8 cellular contexts compared by ENCODE assay signal in genomic region chr1:54405894-54406293, GRCh38. TPM values are rescaled to one million over a fixed set of nuclear protein-coding genes. Genes with fewer than 3 reads are reported as not detected.
A peak's percentile ranks its signal among the peaks of the same experiment; 100 is the strongest.
DNase-seq lines count a peak whose midpoint lies in the region; ATAC-seq and TF ChIP-seq lines count a peak whose summit lies in the region.

No MANE protein-coding gene starts in this region.

- H3K4me3 ChIP-seq in BE2C (ENCODE audit: low read depth, low read length) (peak overlapping the region; percentile 31), neural cell (ENCODE audit: low read length) (peak overlapping the region; percentile 100)

- no peaks in the 10 kb centered on the region for H3K9me3 ChIP-seq in BE2C
- no peaks in the 10 kb centered on the region for H3K9me3 ChIP-seq in neural cell (ENCODE audit: low read length)

- DNase-seq in BE2C, result peak; percentile 25
- no peak for DNase-seq in central memory CD8-positive, alpha-beta T cell (ENCODE audit: low spot score in 2 of 2)
- no peak for DNase-seq in COR-L47 (lab: John Stamatoyannopoulos, UW)
- DNase-seq in mucosa of gallbladder (ENCODE audit: low spot score), result no peak

- H3K36me3 Mint-ChIP-seq in central memory CD8-positive, alpha-beta T cell (ENCODE audit: insufficient read depth), result peaks cover 23% of the 10 kb centered on the region

- peaks cover 68% of the 10 kb centered on the region for H3K4me1 Mint-ChIP-seq in central memory CD8-positive, alpha-beta T cell

- H3K27me3 Mint-ChIP-seq in central memory CD8-positive, alpha-beta T cell, result no peaks in the 10 kb centered on the region

- no peak overlapping the region for H3K27ac Mint-ChIP-seq in central memory CD8-positive, alpha-beta T cell (ENCODE audit: low read depth)

- no peaks in the 10 kb centered on the region for H3K9me2 ChIP-seq in neural cell (ENCODE audit: insufficient read depth, low read length)

- H3K36me3 ChIP-seq in BE2C (peaks cover 23% of the 10 kb centered on the region), neural cell (ENCODE audit: insufficient read depth, low read length) (no peaks in the 10 kb centered on the region)

- no peak for TF ChIP-seq CTCF in BE2C (IDR thresholded peaks at IDR 0.05; ENCODE audit: low read depth, low read length)
- no peak for TF ChIP-seq CTCF in neural cell (IDR thresholded peaks at IDR 0.05; ENCODE audit: poor library complexity, severe bottlenecking)

- TF ChIP-seq EP300 in neural cell (conservative IDR thresholded peaks at IDR 0.05; ENCODE audit: poor library complexity, severe bottlenecking), result no peak

- TF ChIP-seq RAD21 in neural cell (conservative IDR thresholded peaks at IDR 0.05), result no peak

- H3K27me3 ChIP-seq in BE2C (no peaks in the 10 kb centered on the region), neural cell (ENCODE audit: insufficient read depth, low read depth, low read length) (no peaks in the 10 kb centered on the region)

- H3K79me2 ChIP-seq in neural cell (replicated peaks; ENCODE audit: insufficient read depth, low read length), result peaks cover 47% of the 10 kb centered on the region

- no peaks in the 10 kb centered on the region for H3K9me3 Mint-ChIP-seq in central memory CD8-positive, alpha-beta T cell

- H3K4me1 ChIP-seq in BE2C, result peaks cover 17% of the 10 kb centered on the region

- H2AFZ ChIP-seq in neural cell (ENCODE audit: low read depth, low read length), result no peak overlapping the region

- H4K20me1 ChIP-seq in neural cell (ENCODE audit: insufficient read depth), result peaks cover 34% of the 10 kb centered on the region

- peak overlapping the region; percentile 89 for H3K4me3 Mint-ChIP-seq in central memory CD8-positive, alpha-beta T cell

- no peak overlapping the region for H3K27ac ChIP-seq in neural cell (ENCODE audit: low read length)

- peak overlapping the region; percentile 86 for H3K9ac ChIP-seq in neural cell (ENCODE audit: low read length)

- ATAC-seq in HG02981 (IDR thresholded peaks at IDR 0.05; ENCODE audit: unreplicated experiment) (peak; percentile 15), GM21619 (IDR thresholded peaks at IDR 0.05; ENCODE audit: unreplicated experiment) (no peak), GM18502 (IDR thresholded peaks at IDR 0.05; ENCODE audit: poor library complexity, unreplicated experiment) (no peak)
- no peak for ATAC-seq in central memory CD8-positive, alpha-beta T cell (replicated peaks; ENCODE audit: extremely low read depth, poor library complexity, severe bottlenecking)

- no peak overlapping the region for H3K4me2 ChIP-seq in neural cell (ENCODE audit: low read length)

- no peaks in the 10 kb centered on the region for H3F3A ChIP-seq in neural cell (ENCODE audit: insufficient read depth, low read length, poor library complexity, severe bottlenecking)

TF ChIP-seq in neural cell, 6 proteins besides CTCF, POLR2A, EP300 and RAD21:
- TF ChIP-seq EZH2 (IDR thresholded peaks at IDR 0.05; ENCODE audit: borderline replicate concordance, insufficient read depth, low read length, poor library complexity, severe bottlenecking) (no peak), POLR2AphosphoS5 (IDR thresholded peaks at IDR 0.05) (no peak), REST (IDR thresholded peaks at IDR 0.05; ENCODE audit: borderline replicate concordance) (no peak), MXI1 (conservative IDR thresholded peaks at IDR 0.05; ENCODE audit: poor library complexity, severe bottlenecking) (no peak), TAF1 (IDR thresholded peaks at IDR 0.05; ENCODE audit: low read depth) (no peak)

RNA-seq across cellular contexts. Expression of gene SSBP3, which starts 0.3 kb away (rescaled TPM):
- polyA plus RNA-seq in BE2C (2012; ENCODE audit: insufficient read depth, insufficient read length, low read depth), result 91.5 TPM
- 77.4 and 97.8 TPM in 2 replicates for polyA plus RNA-seq in neural cell
- polyA minus RNA-seq in neural cell, result 88.0 and 98.6 TPM in 2 replicates
- 110 TPM for total RNA-seq in mucosa of gallbladder
